In genomic region chr2:101383016-101383541, GRCh38 we compare ENCODE assay signal across 25 cellular contexts. TPM values are rescaled to one million over a fixed set of nuclear protein-coding genes. Genes with fewer than 3 reads are reported as not detected.
DNase-seq lines count a peak whose midpoint lies in the region; ATAC-seq, FAIRE-seq and TF ChIP-seq lines count a peak whose summit lies in the region.
"Had no signal": no experiment of that assay in that cellular context is flagged by ENCODE, and none has a peak within 500 bp of the region (broad histone marks: within the 10 kb centered on the region; RNA-seq: fewer than 3 reads in every experiment).

No MANE protein-coding gene starts in this region.

- no peaks in the 10 kb centered on the region for H3K36me3 ChIP-seq in K562 (ENCODE audit: control insufficient read depth, insufficient read depth, low read length)
- no peaks in the 10 kb centered on the region for H3K36me3 ChIP-seq in endodermal cell (ENCODE audit: control insufficient read depth, insufficient read depth, low read length)
- H3K36me3 ChIP-seq: BE2C; BLaER1 treated with 17β-estradiol and CSF1 and Interleukin-3, amounts not matched to agents 10 nM and 100 nM had no signal

- H3K4me1 ChIP-seq in K562 (replicated peaks in 1 of 2; ENCODE audit: control insufficient read depth in 2 of 2, insufficient read depth in 2 of 2, low read length in 2 of 2) (peaks cover 0 to 10% of the 10 kb centered on the region in 2 experiments; a peak in 2 of 5 replicates), endodermal cell (ENCODE audit: control insufficient read depth, insufficient read depth, low read length) (no peaks in the 10 kb centered on the region)
- H3K4me1 ChIP-seq: BE2C had no signal

- CTCF ChIA-PET in activated CD8-positive, alpha-beta memory T cell treated with anti-CD3 and anti-CD28 coated beads, Interleukin-2, amount 10 ng/mL, durations not matched to agents 7 days and 5 days (lab: Charles Lee) = interaction anchor here (1.8 kb wide), 1 partner anchor 35 kb away, joined by 4 read pairs; no protein-coding TSS in a partner anchor
- CTCF ChIA-PET in K562 (lab: Yijun Ruan, JAX; ENCODE audit: low intra/inter-chr PET ratio) = no interaction called here

- intact Hi-C loops in K562 (cut with micrococcal nuclease) = no loop called here

- no peak overlapping the region for H2AFZ ChIP-seq in K562 (ENCODE audit: low read depth, low read length)

- H3K9me3 ChIP-seq in K562 (replicated peaks; ENCODE audit: control insufficient read depth, insufficient read depth, low read depth, low read length) = no peaks in the 10 kb centered on the region
- no peaks in the 10 kb centered on the region for H3K9me3 ChIP-seq in endodermal cell (ENCODE audit: control insufficient read depth, low read length)
- H3K9me3 ChIP-seq: BE2C had no signal

- POLR2A ChIA-PET in K562 (lab: Yijun Ruan, JAX) = no interaction called here

- H3K4me2 ChIP-seq in K562 (ENCODE audit: insufficient read depth, low read length) = no peak overlapping the region

- H3K27ac ChIP-seq in K562 (ENCODE audit: extremely low read depth, low read depth, low read length) (no peak overlapping the region), endodermal cell (ENCODE audit: low read depth, low read length) (no peak overlapping the region)
- H3K27ac ChIP-seq: 22Rv1; BLaER1 treated with 17β-estradiol and CSF1 and Interleukin-3, amounts not matched to agents 10 nM and 100 nM had no signal

- no peaks in the 10 kb centered on the region for H4K20me1 ChIP-seq in K562 (replicated peaks; ENCODE audit: control insufficient read depth, insufficient read depth, low read length)

- 0% methylated on average over 7 of the region's 7 CpGs for WGBS in K562 (ENCODE audit: insufficient coverage, low coverage, missing lambda C conversion rate)
- WGBS in endodermal cell (ENCODE audit: insufficient coverage in 1 of 2, insufficient read length in 1 of 2), 2 experiments = 87 to 90% methylated on average over 3 to 7 of the region's 7 CpGs

- H3K9me3 Mint-ChIP-seq in activated CD8-positive, alpha-beta memory T cell treated with anti-CD3 and anti-CD28 coated beads, Interleukin-2, amount 10 ng/mL, durations not matched to agents 7 days and 5 days (ENCODE audit: low read depth) = no peaks in the 10 kb centered on the region
- H3K9me3 Mint-ChIP-seq in endothelial cell (ENCODE audit: unreplicated experiment) (no peaks in the 10 kb centered on the region), chondrocyte (ENCODE audit: low read depth) (no peaks in the 10 kb centered on the region), endodermal cell (no peaks in the 10 kb centered on the region)
- H3K9me3 Mint-ChIP-seq: CD4-positive, alpha-beta memory T cell had no signal

- no peak overlapping the region for H3K4me3 Mint-ChIP-seq in activated CD8-positive, alpha-beta memory T cell treated with anti-CD3 and anti-CD28 coated beads, Interleukin-2, amount 10 ng/mL, durations not matched to agents 7 days and 5 days
- H3K4me3 Mint-ChIP-seq in endothelial cell (ENCODE audit: unreplicated experiment) (no peak overlapping the region), chondrocyte (ENCODE audit: unreplicated experiment) (no peak overlapping the region), endodermal cell (no peak overlapping the region)
- H3K4me3 Mint-ChIP-seq: CD4-positive, alpha-beta memory T cell had no signal

- no peak overlapping the region for H3K27ac Mint-ChIP-seq in activated CD8-positive, alpha-beta memory T cell treated with anti-CD3 and anti-CD28 coated beads, Interleukin-2, amount 10 ng/mL, durations not matched to agents 7 days and 5 days
- H3K27ac Mint-ChIP-seq in endothelial cell (ENCODE audit: unreplicated experiment) (peak overlapping the region; percentile 82), chondrocyte (ENCODE audit: unreplicated experiment) (no peak overlapping the region), endodermal cell (no peak overlapping the region)
- H3K27ac Mint-ChIP-seq: CD4-positive, alpha-beta memory T cell had no signal

- no TSS peak for BruUV-seq in K562 (replicated peaks; lab: Mats Ljungman, UMichigan)

- H3K9ac ChIP-seq in K562 (ENCODE audit: insufficient read depth in 1 of 2, low read depth in 2 of 2, low read length in 2 of 2) (no peak overlapping the region), endodermal cell (ENCODE audit: extremely low read depth, low read length, poor library complexity, severe bottlenecking) (no peak overlapping the region)
- H3K9ac ChIP-seq: BLaER1 treated with 17β-estradiol and CSF1 and Interleukin-3, amounts not matched to agents 10 nM and 100 nM had no signal

- H3K4me3 ChIP-seq in K562 (no peak overlapping the region), endodermal cell (ENCODE audit: low read length) (no peak overlapping the region)
- H3K4me3 ChIP-seq: BLaER1 treated with 17β-estradiol and CSF1 and Interleukin-3, amounts not matched to agents 10 nM and 100 nM had no signal

- no peak for TF ChIP-seq POLR2A in K562 (conservative IDR thresholded peaks at IDR 0.05)

- H3K27me3 Mint-ChIP-seq in activated CD8-positive, alpha-beta memory T cell treated with anti-CD3 and anti-CD28 coated beads, Interleukin-2, amount 10 ng/mL, durations not matched to agents 7 days and 5 days = peaks cover 52% of the 10 kb centered on the region
- H3K27me3 Mint-ChIP-seq in endothelial cell (ENCODE audit: unreplicated experiment) (peaks cover 1% of the 10 kb centered on the region), chondrocyte (ENCODE audit: low read depth) (peaks cover 38% of the 10 kb centered on the region), endodermal cell (ENCODE audit: insufficient read depth) (peaks cover 47% of the 10 kb centered on the region)

- H3K79me2 ChIP-seq in K562 (ENCODE audit: control insufficient read depth, insufficient read depth, low read length) = no peaks in the 10 kb centered on the region

- H3K4me1 Mint-ChIP-seq in activated CD8-positive, alpha-beta memory T cell treated with anti-CD3 and anti-CD28 coated beads, Interleukin-2, amount 10 ng/mL, durations not matched to agents 7 days and 5 days = peaks cover 9% of the 10 kb centered on the region
- H3K4me1 Mint-ChIP-seq in endothelial cell (ENCODE audit: unreplicated experiment) (peaks cover 50% of the 10 kb centered on the region), chondrocyte (ENCODE audit: low read depth) (peaks cover 8% of the 10 kb centered on the region), endodermal cell (peaks cover 4% of the 10 kb centered on the region)

- no peaks in the 10 kb centered on the region for H3K9me1 ChIP-seq in K562 (ENCODE audit: control insufficient read depth, insufficient read depth, low read length)

- TF ChIP-seq EP300 in K562 (IDR thresholded peaks at IDR 0.05; ENCODE audit: low read length) = no peak

- H3K27me3 ChIP-seq in K562 (ENCODE audit: control insufficient read depth in 2 of 2, insufficient read depth in 2 of 2, low read length in 2 of 2) (peaks cover 21 to 55% of the 10 kb centered on the region in 2 experiments; a peak in 4 of 5 replicates), endodermal cell (ENCODE audit: control insufficient read depth, insufficient read depth, low read length, poor library complexity, severe bottlenecking) (peaks cover 48% of the 10 kb centered on the region)

- in situ Hi-C loops in K562 (cut with MboI) = no loop called here

- H3K36me3 Mint-ChIP-seq in activated CD8-positive, alpha-beta memory T cell treated with anti-CD3 and anti-CD28 coated beads, Interleukin-2, amount 10 ng/mL, durations not matched to agents 7 days and 5 days = no peaks in the 10 kb centered on the region
- peaks cover 5% of the 10 kb centered on the region for H3K36me3 Mint-ChIP-seq in endothelial cell (ENCODE audit: low read depth, unreplicated experiment)
- H3K36me3 Mint-ChIP-seq in chondrocyte (ENCODE audit: low read depth) = no peaks in the 10 kb centered on the region
- H3K36me3 Mint-ChIP-seq in endodermal cell (ENCODE audit: low read depth) = no peaks in the 10 kb centered on the region
- H3K36me3 Mint-ChIP-seq: CD4-positive, alpha-beta memory T cell had no signal

- FAIRE-seq in K562 (lab: Jason Lieb, UNC) = no peak
- FAIRE-seq: A204.1, GM12891, GM18507 had no signal

- peak; percentile 16 for DNase-seq in activated CD8-positive, alpha-beta memory T cell treated with anti-CD3 and anti-CD28 coated beads, Interleukin-2, amount 10 ng/mL, durations not matched to agents 7 days and 5 days
- DNase-seq in activated CD8-positive, alpha-beta memory T cell treated with anti-CD3 and anti-CD28 coated beads, Interleukin-2, amount 50 U/mL, for 4 hours = no peak
- DNase-seq in K562 (ENCODE audit: extremely low read depth in 1 of 4, low spot score in 3 of 4) (no peak), endothelial cell (ENCODE audit: low spot score) (no peak), chondrocyte (ENCODE audit: low spot score) (no peak), endodermal cell (no peak), C1 segment of cervical spinal cord (lab: John Stamatoyannopoulos, UW) (no peak)
- DNase-seq: ACHN; AML-193; BE2C; Calu3; CD4-positive, alpha-beta memory T cell; COR-L47; DMS53; DMS79 treated with DMSO at 0.1 percent for 48 hours; GF-D8; GOT3; H7; HCEC 1CT had no signal

- TF ChIP-seq CTCF in K562 (IDR thresholded peaks at IDR 0.05 in 2 of 3, conservative IDR thresholded peaks at IDR 0.05 in 1 of 3; ENCODE audit: insufficient read depth in 2 of 3, low read depth in 1 of 3, low read length in 3 of 3) = no peak
- no peak for TF ChIP-seq CTCF in endothelial cell (IDR thresholded peaks at IDR 0.05; ENCODE audit: unreplicated experiment)
- TF ChIP-seq CTCF in chondrocyte (IDR thresholded peaks at IDR 0.05) = no peak
- no peak for TF ChIP-seq CTCF in endodermal cell (conservative IDR thresholded peaks at IDR 0.05)

- no peak for ATAC-seq in activated CD8-positive, alpha-beta memory T cell treated with anti-CD3 and anti-CD28 coated beads, Interleukin-2, amount 10 ng/mL, durations not matched to agents 7 days and 5 days
- ATAC-seq in K562 = no peak

- no peak for TF ChIP-seq RAD21 in K562 (CRISPR knock-in tag; conservative IDR thresholded peaks at IDR 0.05 in 1 of 2, IDR thresholded peaks at IDR 0.05 in 1 of 2)

RNA-seq across cellular contexts. Expression of gene CREG2, which starts 4.2 kb away (rescaled TPM):
- total RNA-seq in activated CD8-positive, alpha-beta memory T cell treated with anti-CD3 and anti-CD28 coated beads, Interleukin-2, amount 10 ng/mL, durations not matched to agents 7 days and 5 days = not detected
- not detected in 2 replicates for total RNA-seq in K562 (2011; cell fraction: chromatin; rRNA removed; ENCODE audit: low replicate concordance)
- total RNA-seq in K562 (2011; cell fraction: nucleolus; rRNA removed) = not detected in 2 replicates
- total RNA-seq in K562 (2011; cell fraction: nucleoplasm; rRNA removed) = not detected in 2 replicates
- not detected in 2 replicates for total RNA-seq in K562 (2014; rRNA removed)
- not detected in 2 replicates for total RNA-seq in K562 (2014; rRNA removed; fragmentation: Illumina TruSeq; extraction: Trizol)
- total RNA-seq in K562 (2015; rRNA removed; fragmentation: Illumina TruSeq; extraction: Trizol) = not detected in 2 replicates
- not detected in 2 replicates for total RNA-seq in K562 (2021)
- polyA plus RNA-seq in K562 (2011; rRNA removed) = not detected in 2 replicates
- not detected in 2 replicates for polyA plus RNA-seq in K562 (2011; cell fraction: cytosol; rRNA removed)
- polyA plus RNA-seq in K562 (2011; cell fraction: nucleus; rRNA removed) = not detected in 2 replicates
- polyA plus RNA-seq in K562 (2012) = not detected in 2 replicates
- not detected in 2 replicates for polyA plus RNA-seq in K562 (2014; fragmentation: Illumina TruSeq; extraction: Trizol)
- polyA plus RNA-seq in K562 (2014; fragmentation: Nextera tagmentation; extraction: Ambion mirVana) = not detected
- not detected in 2 replicates for polyA plus RNA-seq in K562 (2014; rRNA removed)
- polyA minus RNA-seq in K562 (2011; rRNA and poly(A)+ RNA removed) = not detected in 2 replicates
- polyA minus RNA-seq in K562 (2011; cell fraction: cytosol; rRNA and poly(A)+ RNA removed) = not detected in 2 replicates
- 0.13 TPM in 1 of 2 replicates, not detected in the other for polyA minus RNA-seq in K562 (2011; cell fraction: nucleus; rRNA and poly(A)+ RNA removed)
- 23.6 TPM for total RNA-seq in endothelial cell (ENCODE audit: unreplicated experiment)
- not detected in 3 replicates for total RNA-seq in chondrocyte
- under 1 TPM in 1 of 2 donors, not detected in 1; 0.13 TPM for total RNA-seq in endodermal cell
- 0.53 TPM for polyA plus RNA-seq in endodermal cell (2013, experiment 1 of 2)
- 0.08 TPM for polyA plus RNA-seq in endodermal cell (2013, experiment 2 of 2)
- total RNA-seq: CD4-positive, alpha-beta memory T cell; G401 had no signal

Comparison
In these comparisons a context has a peak if more than half of its experiments do, and no peak if none do; other contexts are left out.
1. RNA of gene CREG2, which starts 4.2 kb away (total RNA-seq): 23.6 TPM in endothelial cell (single experiment); 0.13 TPM in endodermal cell, not detected in activated CD8-positive, alpha-beta memory T cell treated with anti-CD3 and anti-CD28 coated beads, Interleukin-2, amount 10 ng/mL, durations not matched to agents 7 days and 5 days, not detected in chondrocyte and not detected in K562; every median in the first group is over 10 times any median in the second.